Comparison of ENCODE assay signal across 20 cellular contexts in genomic region chr9:110847661-110848060, GRCh38.
DNase-seq lines count a peak whose midpoint lies in the region; ATAC-seq and TF ChIP-seq lines count a peak whose summit lies in the region.
"Had no signal": no experiment of that assay in that cellular context is flagged by ENCODE, and none has a peak within 500 bp of the region (broad histone marks: within the 10 kb centered on the region; RNA-seq: fewer than 3 reads in every experiment).

No MANE protein-coding gene starts in this region.

- no peak overlapping the region for H3K27ac ChIP-seq in H9 (ENCODE audit: insufficient read length, low read depth, low read length)
- H3K27ac ChIP-seq: dorsolateral prefrontal cortex, PC-9, sigmoid colon, WERI-Rb-1 had no signal

- no peak overlapping the region for H2BK20ac ChIP-seq in H9 (ENCODE audit: low read depth, low read length, poor library complexity, severe bottlenecking)

- H2BK120ac ChIP-seq in H9 (ENCODE audit: low read depth, low read length, poor library complexity, severe bottlenecking) = no peak overlapping the region

- H3K4me1 Mint-ChIP-seq in H9 = no peaks in the 10 kb centered on the region
- H3K4me1 Mint-ChIP-seq: activated CD4-positive, alpha-beta memory T cell treated with anti-CD3 and anti-CD28 coated beads, Interleukin-2, amount 10 ng/mL, durations not matched to agents 7 days and 5 days; activated naive CD4-positive, alpha-beta T cell treated with anti-CD3 and anti-CD28 coated beads, Interleukin-2, amount 10 ng/mL, durations not matched to agents 7 days and 5 days; brain had no signal

- H3K23me2 ChIP-seq in H9 (ENCODE audit: insufficient read length, low read depth, low read length, poor library complexity, severe bottlenecking) = no peaks in the 10 kb centered on the region

- DNase-seq in EH (ENCODE audit: low read depth) = peak; percentile 26
- DNase-seq in NOMO-1 treated with DMSO at 0.1 percent for 48 hours (lab: John Stamatoyannopoulos, UW; ENCODE audit: unreplicated experiment) = peak; percentile 56
- peak; percentile 16 for DNase-seq in dedifferentiated amniotic fluid mesenchymal stem cell (ENCODE audit: extremely low spot score)
- DNase-seq in omental fat pad (ENCODE audit: low spot score) = no peak
- no peak for DNase-seq in BE2C
- DNase-seq in RPMI8226 = no peak
- no peak for DNase-seq in H9
- DNase-seq: activated CD4-positive, alpha-beta memory T cell treated with anti-CD3 and anti-CD28 coated beads, Interleukin-2, amount 10 ng/mL, durations not matched to agents 7 days and 5 days; activated naive CD4-positive, alpha-beta T cell treated with anti-CD3 and anti-CD28 coated beads, Interleukin-2, amount 10 ng/mL, durations not matched to agents 7 days and 5 days; activated T-cell treated with anti-CD3 and anti-CD28 coated beads, Interleukin-2, amount 50 U/mL, for 24 hours; dorsolateral prefrontal cortex; NCI-H1105 treated with DMSO at 0.1 percent for 48 hours; NCI-H69; PC-9; sigmoid colon; WERI-Rb-1 had no signal

- no peak overlapping the region for H2AK5ac ChIP-seq in H9 (ENCODE audit: insufficient read length, low read length)

- H3K4me3 ChIP-seq in BE2C (ENCODE audit: low read depth, low read length) = no peak overlapping the region
- H3K4me3 ChIP-seq: GM12878, PC-9, sigmoid colon had no signal

- ATAC-seq in omental fat pad (ENCODE audit: low FRiP score) = peak; percentile 62
- no peak for ATAC-seq in GM21825 (IDR thresholded peaks at IDR 0.05; ENCODE audit: unreplicated experiment)
- ATAC-seq: esophagus mucosa, GM12878 had no signal

- H3K9me3 ChIP-seq in BE2C (no peaks in the 10 kb centered on the region), H9 (ENCODE audit: control insufficient read depth, low read depth, low read length) (no peaks in the 10 kb centered on the region)
- H3K9me3 ChIP-seq: sigmoid colon had no signal

- H3K79me2 ChIP-seq in H9 (ENCODE audit: insufficient read depth, low read length) = no peaks in the 10 kb centered on the region

- TF ChIP-seq CTCF in omental fat pad (IDR thresholded peaks at IDR 0.05) (no peak), BE2C (IDR thresholded peaks at IDR 0.05; ENCODE audit: low read depth, low read length) (no peak), H9 (conservative IDR thresholded peaks at IDR 0.05) (no peak)

- no peak overlapping the region for H3K18ac ChIP-seq in H9 (ENCODE audit: insufficient read length, low read depth, low read length)

- no peaks in the 10 kb centered on the region for H4K20me1 ChIP-seq in H9 (ENCODE audit: control insufficient read depth, insufficient read depth, insufficient read length)

- no peak overlapping the region for H2BK12ac ChIP-seq in H9 (ENCODE audit: insufficient read length, low read depth, low read length)

- peaks cover 0 to 2% of the 10 kb centered on the region in 2 experiments; a peak in 1 of 5 replicates for H3K9me3 Mint-ChIP-seq in H9
- H3K9me3 Mint-ChIP-seq: activated CD4-positive, alpha-beta memory T cell treated with anti-CD3 and anti-CD28 coated beads, Interleukin-2, amount 10 ng/mL, durations not matched to agents 7 days and 5 days; activated T-cell treated with anti-CD3 and anti-CD28 coated beads, Interleukin-2, amount 50 U/mL, for 24 hours; brain had no signal

- no peak overlapping the region for H3K56ac ChIP-seq in H9 (ENCODE audit: insufficient read length, low read depth, low read length)

- no peak overlapping the region for H3K4me2 ChIP-seq in H9 (ENCODE audit: insufficient read depth, insufficient read length, low read length)
- H3K4me2 ChIP-seq: PC-9 had no signal

- no peak overlapping the region for H4K5ac ChIP-seq in H9 (ENCODE audit: insufficient read length, low read depth, low read length)

- H3K4me3 Mint-ChIP-seq in H9 = no peak overlapping the region
- H3K4me3 Mint-ChIP-seq: activated CD4-positive, alpha-beta memory T cell treated with anti-CD3 and anti-CD28 coated beads, Interleukin-2, amount 10 ng/mL, durations not matched to agents 7 days and 5 days; activated naive CD4-positive, alpha-beta T cell treated with anti-CD3 and anti-CD28 coated beads, Interleukin-2, amount 10 ng/mL, durations not matched to agents 7 days and 5 days; activated T-cell treated with anti-CD3 and anti-CD28 coated beads, Interleukin-2, amount 50 U/mL, for 24 hours; brain had no signal

- no peak overlapping the region for H3K4ac ChIP-seq in H9 (ENCODE audit: low read depth, low read length)

- H2AFZ ChIP-seq in H9 (ENCODE audit: low read length) = no peak overlapping the region
- H2AFZ ChIP-seq: PC-9 had no signal

- H3K36me3 ChIP-seq in BE2C = no peaks in the 10 kb centered on the region
- H3K36me3 ChIP-seq: sigmoid colon, WERI-Rb-1 had no signal

- H3K27me3 ChIP-seq in BE2C (no peaks in the 10 kb centered on the region), H9 (ENCODE audit: insufficient read depth, low read length) (no peaks in the 10 kb centered on the region)
- H3K27me3 ChIP-seq: dorsolateral prefrontal cortex, sigmoid colon had no signal

- no peaks in the 10 kb centered on the region; a peak in 1 of 7 replicates for H3K36me3 Mint-ChIP-seq in H9 (ENCODE audit: insufficient read depth in 1 of 3, low read depth in 3 of 3)
- H3K36me3 Mint-ChIP-seq: activated naive CD4-positive, alpha-beta T cell treated with anti-CD3 and anti-CD28 coated beads, Interleukin-2, amount 10 ng/mL, durations not matched to agents 7 days and 5 days; brain had no signal

- H3K79me1 ChIP-seq in H9 (ENCODE audit: insufficient read depth, low read depth, low read length, poor library complexity, severe bottlenecking) = no peaks in the 10 kb centered on the region

- H3K14ac ChIP-seq in H9 (ENCODE audit: insufficient read depth, low read length) = no peak overlapping the region

- H2BK5ac ChIP-seq in H9 (ENCODE audit: insufficient read length, low read length) = no peak overlapping the region

- H3T11ph ChIP-seq in H9 (ENCODE audit: low read length) = no peak overlapping the region

- no peak overlapping the region for H3K23ac ChIP-seq in H9 (ENCODE audit: insufficient read length, low read depth, low read length)

- H3K4me1 ChIP-seq in BE2C (no peaks in the 10 kb centered on the region; the same call in 1 of the 2 replicates), H9 (ENCODE audit: insufficient read depth, low read length) (no peaks in the 10 kb centered on the region)
- H3K4me1 ChIP-seq: sigmoid colon had no signal

- no peak overlapping the region for H4K91ac ChIP-seq in H9 (ENCODE audit: insufficient read length, low read depth, low read length)

- no CpG with 5 or more reads among the region's 3 CpGs for WGBS in H9 (ENCODE audit: extremely low coverage, insufficient read length, low lambda C conversion rate)

- H4K8ac ChIP-seq in H9 (replicated peaks; ENCODE audit: insufficient read length, low read depth, low read length) = no peak overlapping the region

- no peaks in the 10 kb centered on the region for H3K27me3 Mint-ChIP-seq in H9 (ENCODE audit: low read depth)
- H3K27me3 Mint-ChIP-seq: activated CD4-positive, alpha-beta memory T cell treated with anti-CD3 and anti-CD28 coated beads, Interleukin-2, amount 10 ng/mL, durations not matched to agents 7 days and 5 days; activated naive CD4-positive, alpha-beta T cell treated with anti-CD3 and anti-CD28 coated beads, Interleukin-2, amount 10 ng/mL, durations not matched to agents 7 days and 5 days; activated T-cell treated with anti-CD3 and anti-CD28 coated beads, Interleukin-2, amount 50 U/mL, for 24 hours had no signal

- no peak overlapping the region for H2BK15ac ChIP-seq in H9 (ENCODE audit: low read depth, low read length)

- H3K9ac ChIP-seq in H9 (ENCODE audit: extremely low read depth, insufficient read length, low read length) = no peak overlapping the region

- no peak overlapping the region for H3K27ac Mint-ChIP-seq in H9
- H3K27ac Mint-ChIP-seq: activated CD4-positive, alpha-beta memory T cell treated with anti-CD3 and anti-CD28 coated beads, Interleukin-2, amount 10 ng/mL, durations not matched to agents 7 days and 5 days; activated naive CD4-positive, alpha-beta T cell treated with anti-CD3 and anti-CD28 coated beads, Interleukin-2, amount 10 ng/mL, durations not matched to agents 7 days and 5 days; activated T-cell treated with anti-CD3 and anti-CD28 coated beads, Interleukin-2, amount 50 U/mL, for 24 hours; brain had no signal

Comparison
In these comparisons a context has a peak if more than half of its experiments do, and no peak if none do; other contexts are left out.
1. DNase-seq: peak in EH (single experiment), NOMO-1 treated with DMSO at 0.1 percent for 48 hours (single experiment) and dedifferentiated amniotic fluid mesenchymal stem cell (single experiment); none in omental fat pad (single experiment), BE2C (single experiment), RPMI8226 (single experiment) and H9 (single experiment).